Comparison of ENCODE assay signal across 11 cellular contexts in the genomic region with DNA sequence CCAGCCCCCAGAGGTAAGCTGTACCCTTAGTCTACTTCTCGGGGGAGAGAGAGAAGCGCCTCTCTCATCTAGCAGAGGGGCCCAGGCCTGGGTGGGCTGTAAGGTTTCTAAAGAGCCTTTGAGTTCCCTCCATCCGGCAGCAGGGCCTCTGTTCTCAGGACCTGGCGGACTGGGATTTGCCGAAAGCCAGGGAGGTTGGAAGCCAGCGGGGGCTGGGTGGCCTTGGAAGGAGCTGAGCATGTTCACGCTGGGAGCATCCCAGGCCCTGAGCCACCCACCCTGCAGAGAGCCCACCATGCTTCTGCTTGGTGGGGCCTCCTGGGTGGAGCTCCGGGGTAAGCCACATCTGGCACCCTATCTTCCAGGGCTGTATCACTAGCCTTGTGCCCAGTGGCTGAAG. TPM values are rescaled to one million over a fixed set of nuclear protein-coding genes. Genes with fewer than 3 reads are reported as not detected.
"Had no signal": no experiment of that assay in that cellular context is flagged by ENCODE, and none has a peak within 500 bp of the region (broad histone marks: within the 10 kb centered on the region; RNA-seq: fewer than 3 reads in every experiment).

No MANE protein-coding gene starts in this region.

- H3K4me1 ChIP-seq: HAP-1 had no signal

- H3K9ac ChIP-seq: GM23248 had no signal

- FAIRE-seq: HTR-8/SVneo, K562 had no signal

- ATAC-seq: HCT116, K562 had no signal

- H3K9me3 ChIP-seq: HAP-1 had no signal

- H3K27ac ChIP-seq: GM23248 had no signal

- H3K4me3 ChIP-seq: GM23248, HAP-1, K562 had no signal

- H3K36me3 ChIP-seq: HAP-1 had no signal

- DNase-seq: GM23248, GOT3, H7, IMR-90, KG1 had no signal

- H2AFZ ChIP-seq: GM23248 had no signal

RNA-seq across cellular contexts. Expression of gene SLC7A10, which starts 7.8 kb away (rescaled TPM):
- total RNA-seq: GM23248, H4, HT-29, IMR-90, K562 had no signal
- polyA plus RNA-seq: GM23248, IMR-90 had no signal

RNA-seq across cellular contexts. Expression of gene LRP3, which starts 23.8 kb away (rescaled TPM):
- total RNA-seq: HT-29 had no signal
- polyA plus RNA-seq: K562 had no signal
